ENCODE assay signal across 8 cellular contexts in genomic region chr14:67137744-67138371, GRCh38. TPM values are rescaled to one million over a fixed set of nuclear protein-coding genes. Genes with fewer than 3 reads are reported as not detected.
DNase-seq lines count a peak whose midpoint lies in the region; ATAC-seq, FAIRE-seq and TF ChIP-seq lines count a peak whose summit lies in the region.

No MANE protein-coding gene starts in this region.

- no peaks in the 10 kb centered on the region for H3K27me3 Mint-ChIP-seq in natural killer cell (ENCODE audit: low read depth in 2 of 2)
- H3K27me3 Mint-ChIP-seq in natural killer cell treated with Interleukin-12 subunit alpha and Interleukin-12 subunit beta and Interleukin-15 and Interleukin-18, amount 100 ng/mL, for 72 hours: no peaks in the 10 kb centered on the region

- intact Hi-C loops in natural killer cell (cut with micrococcal nuclease) (loop anchor here (2.0 kb wide), 1 partner anchor 643 kb away; no protein-coding TSS in a partner anchor), PC-3 (cut with micrococcal nuclease) (loop anchor here (5.0 kb wide), 2 partner anchors 641 to 781 kb away; no protein-coding TSS in a partner anchor), posterior vena cava (cut with DNase I) (loop anchor here in 1 of 2 donors (5.0 kb wide), 1 partner anchor 981 kb away; no protein-coding TSS in a partner anchor)

- H3K9me3 Mint-ChIP-seq in natural killer cell: no peaks in the 10 kb centered on the region
- no peaks in the 10 kb centered on the region for H3K9me3 Mint-ChIP-seq in natural killer cell treated with Interleukin-12 subunit alpha and Interleukin-12 subunit beta and Interleukin-15 and Interleukin-18, amount 100 ng/mL, for 72 hours

- H3K9me3 ChIP-seq in PC-3 (ENCODE audit: low read length): no peaks in the 10 kb centered on the region

- TF ChIP-seq CTCF in natural killer cell (IDR thresholded peaks at IDR 0.05): peak; percentile 20
- TF ChIP-seq CTCF in PC-3 (conservative IDR thresholded peaks at IDR 0.05; ENCODE audit: low read depth, low read length): peak; percentile 64
- peak; percentile 61 for TF ChIP-seq CTCF in fibroblast of the aortic adventitia (IDR thresholded peaks at IDR 0.05; ENCODE audit: insufficient read depth, low read length)

- no peak overlapping the region for H3K4me3 Mint-ChIP-seq in natural killer cell
- H3K4me3 Mint-ChIP-seq in natural killer cell treated with Interleukin-12 subunit alpha and Interleukin-12 subunit beta and Interleukin-15 and Interleukin-18, amount 100 ng/mL, for 72 hours: no peak overlapping the region

- H3K36me3 Mint-ChIP-seq in natural killer cell: no peaks in the 10 kb centered on the region
- H3K36me3 Mint-ChIP-seq in natural killer cell treated with Interleukin-12 subunit alpha and Interleukin-12 subunit beta and Interleukin-15 and Interleukin-18, amount 100 ng/mL, for 72 hours: no peaks in the 10 kb centered on the region

- H2AFZ ChIP-seq in PC-3 (ENCODE audit: low read length): no peak overlapping the region

- H3K4me2 ChIP-seq in PC-3 (ENCODE audit: low read length): no peak overlapping the region

- H3K9me2 ChIP-seq in PC-3 (replicated peaks; ENCODE audit: low read length): no peaks in the 10 kb centered on the region

- no peak overlapping the region for H3K9ac ChIP-seq in PC-3 (ENCODE audit: low read length)

- no peaks in the 10 kb centered on the region for H3K27me3 ChIP-seq in PC-3 (ENCODE audit: low read length)

- H3K27ac Mint-ChIP-seq in natural killer cell: no peak overlapping the region
- no peak overlapping the region for H3K27ac Mint-ChIP-seq in natural killer cell treated with Interleukin-12 subunit alpha and Interleukin-12 subunit beta and Interleukin-15 and Interleukin-18, amount 100 ng/mL, for 72 hours

- H3K79me2 ChIP-seq in PC-3 (ENCODE audit: low read length): no peaks in the 10 kb centered on the region

- DNase-seq in natural killer cell (no peak), PC-3 (peak; percentile 53), fibroblast of the aortic adventitia (ENCODE audit: low read depth) (peak; percentile 33), urothelium cell line (ENCODE audit: low spot score) (peak; percentile 39), posterior vena cava (ENCODE audit: low spot score) (no peak)
- DNase-seq in natural killer cell treated with Interleukin-12 subunit alpha and Interleukin-12 subunit beta and Interleukin-15 and Interleukin-18, amount 100 ng/mL, for 72 hours (ENCODE audit: low spot score): no peak
- no peak for DNase-seq in activated effector memory CD4-positive, alpha-beta T cell treated with Interleukin-2 at 50 U/mL for 16 hours

- no peaks in the 10 kb centered on the region for H3K36me3 ChIP-seq in PC-3 (ENCODE audit: low read depth, low read length)

- CTCF ChIA-PET in PC-3 (lab: Charles Lee): interaction anchor here (0.7 to 1.0 kb wide), 2 partner anchors 181 to 1559 kb away, joined by 4 to 6 read pairs; no protein-coding TSS in a partner anchor

- H3K4me1 ChIP-seq in PC-3 (ENCODE audit: insufficient read depth, low read length): no peaks in the 10 kb centered on the region

- H3K4me1 Mint-ChIP-seq in natural killer cell: no peaks in the 10 kb centered on the region
- H3K4me1 Mint-ChIP-seq in natural killer cell treated with Interleukin-12 subunit alpha and Interleukin-12 subunit beta and Interleukin-15 and Interleukin-18, amount 100 ng/mL, for 72 hours (ENCODE audit: low read depth in 2 of 2): peaks cover 0 to 9% of the 10 kb centered on the region in 2 donors

- POLR2A ChIA-PET in PC-3 (lab: Charles Lee; ENCODE audit: unreplicated experiment): no interaction called here

- no peaks in the 10 kb centered on the region for H4K20me1 ChIP-seq in PC-3 (ENCODE audit: low read length)

- no peak overlapping the region for H3K27ac ChIP-seq in PC-3 (ENCODE audit: low read length)

- no peak overlapping the region for H3K4me3 ChIP-seq in PC-3 (ENCODE audit: low read length)
- H3K4me3 ChIP-seq in fibroblast of the aortic adventitia (ENCODE audit: low read depth, low read length): no peak overlapping the region

- no peak for FAIRE-seq in urothelium cell line (lab: Jason Lieb, UNC)

- no peak for ATAC-seq in natural killer cell
- ATAC-seq in natural killer cell treated with Interleukin-12 subunit alpha and Interleukin-12 subunit beta and Interleukin-15 and Interleukin-18, amount 100 ng/mL, for 72 hours: no peak
- ATAC-seq in PC-3: peak; percentile 65; the same call in 1 of the 2 replicates
- no peak for ATAC-seq in GM18909 (IDR thresholded peaks at IDR 0.05; ENCODE audit: poor library complexity, unreplicated experiment)

- H3F3A ChIP-seq in PC-3 (ENCODE audit: low read length, unreplicated experiment): no peaks in the 10 kb centered on the region

- no TSS peak for BruUV-seq in PC-3 (replicated peaks; lab: Mats Ljungman, UMichigan)

RNA-seq across cellular contexts. Expression of gene GARIN2, which starts 51.4 kb away (rescaled TPM):
- total RNA-seq in natural killer cell (not detected), PC-3 (2014; rRNA removed) (not detected in 2 replicates), fibroblast of the aortic adventitia (ENCODE audit: low replicate concordance) (not detected in 2 replicates), posterior vena cava (not detected)
- total RNA-seq in natural killer cell treated with Interleukin-12 subunit alpha and Interleukin-12 subunit beta and Interleukin-15 and Interleukin-18, amount 100 ng/mL, for 72 hours: not detected

Comparison
In these comparisons a context has a peak if more than half of its experiments do, and no peak if none do; other contexts are left out.
1. DNase-seq: peak in PC-3 (single experiment), fibroblast of the aortic adventitia (single experiment) and urothelium cell line (single experiment); none in natural killer cell (single experiment), natural killer cell treated with Interleukin-12 subunit alpha and Interleukin-12 subunit beta and Interleukin-15 and Interleukin-18, amount 100 ng/mL, for 72 hours (single experiment), activated effector memory CD4-positive, alpha-beta T cell treated with Interleukin-2 at 50 U/mL for 16 hours (single experiment) and posterior vena cava (single experiment).
2. Peak in every context shown above with its lines, with median percentiles within 50 percentile points of each other: CTCF ChIP-seq.